8 cellular contexts compared by ENCODE assay signal in genomic region chr11:76669901-76670474, GRCh38. TPM values are rescaled to one million over a fixed set of nuclear protein-coding genes. Genes with fewer than 3 reads are reported as not detected.
DNase-seq lines count a peak whose midpoint lies in the region; ATAC-seq, FAIRE-seq and TF ChIP-seq lines count a peak whose summit lies in the region.

No MANE protein-coding gene starts in this region.

- TF ChIP-seq CTCF in brain (conservative IDR thresholded peaks at IDR 0.05) (no peak), thoracic aorta (IDR thresholded peaks at IDR 0.05) (no peak)

- peaks cover 8 to 60% of the 10 kb centered on the region in 2 donors for H3K4me1 ChIP-seq in thoracic aorta (ENCODE audit: control insufficient read depth in 1 of 2, low read depth in 2 of 2)

- H3K36me3 ChIP-seq in thoracic aorta: peaks cover 3% of the 10 kb centered on the region

- H3K4me3 Mint-ChIP-seq in activated CD4-positive, alpha-beta T cell treated with anti-CD3 and anti-CD28 coated beads, Interleukin-2, amount 10 ng/mL, durations not matched to agents 7 days and 5 days: peak overlapping the region; percentile 43
- H3K4me3 Mint-ChIP-seq in brain: peak overlapping the region; percentile 69 to 81 (median 75)

- no peaks in the 10 kb centered on the region for H3K36me3 Mint-ChIP-seq in activated CD4-positive, alpha-beta T cell treated with anti-CD3 and anti-CD28 coated beads, Interleukin-2, amount 10 ng/mL, durations not matched to agents 7 days and 5 days (ENCODE audit: low read depth)
- no peaks in the 10 kb centered on the region for H3K36me3 Mint-ChIP-seq in brain

- peaks cover 29% of the 10 kb centered on the region for H3K27me3 Mint-ChIP-seq in activated CD4-positive, alpha-beta T cell treated with anti-CD3 and anti-CD28 coated beads, Interleukin-2, amount 10 ng/mL, durations not matched to agents 7 days and 5 days
- peaks cover 49% of the 10 kb centered on the region for H3K27me3 Mint-ChIP-seq in brain

- H3K27ac Mint-ChIP-seq in activated CD4-positive, alpha-beta T cell treated with anti-CD3 and anti-CD28 coated beads, Interleukin-2, amount 10 ng/mL, durations not matched to agents 7 days and 5 days: no peak overlapping the region
- peak overlapping the region in 1 of 5 experiments; percentile 83 for H3K27ac Mint-ChIP-seq in brain

- no peak for FAIRE-seq in GM19239 (lab: Jason Lieb, UNC)

- peak; percentile 32 for ATAC-seq in left colon
- ATAC-seq in thoracic aorta (ENCODE audit: insufficient number of reproducible peaks, low FRiP score, low read depth): peak; percentile 29

- POLR2A ChIA-PET in activated CD4-positive, alpha-beta T cell treated with anti-CD3 and anti-CD28 coated beads, Interleukin-2, amount 10 ng/mL, durations not matched to agents 7 days and 5 days (lab: Charles Lee): no interaction called here

- peak overlapping the region; percentile 48 to 70 for H3K27ac ChIP-seq in thoracic aorta

- no peak for DNase-seq in activated CD4-positive, alpha-beta T cell treated with anti-CD3 and anti-CD28 coated beads, Interleukin-2, amount 10 ng/mL, durations not matched to agents 7 days and 5 days
- DNase-seq in activated CD4-positive, alpha-beta T cell treated with anti-CD3 and anti-CD28 coated beads, Interleukin-2, amount 50 U/mL, for 1 hour: no peak
- DNase-seq in left colon: peak in 1 of 2 donors; percentile 31
- DNase-seq in thoracic aorta (ENCODE audit: low spot score): peak; percentile 36
- no peak for DNase-seq in DMS 273 (lab: John Stamatoyannopoulos, UW; ENCODE audit: unreplicated experiment)
- no peak for DNase-seq in stimulated activated CD4-positive, alpha-beta T cell treated with anti-CD3 and anti-CD28 coated beads, Interleukin-12 subunit alpha, Interleukin-12 subunit beta, amount 100 ng/mL, for 4 hours
- no peak for DNase-seq in GM19239 (ENCODE audit: insufficient read length, low spot score)

- H3K9me3 ChIP-seq in thoracic aorta: no peaks in the 10 kb centered on the region

- H3K9me3 Mint-ChIP-seq in activated CD4-positive, alpha-beta T cell treated with anti-CD3 and anti-CD28 coated beads, Interleukin-2, amount 10 ng/mL, durations not matched to agents 7 days and 5 days: no peaks in the 10 kb centered on the region
- peaks cover 0 to 3% (median 0%) of the 10 kb centered on the region in 5 experiments for H3K9me3 Mint-ChIP-seq in brain

- H3K4me3 ChIP-seq in thoracic aorta: peak overlapping the region; percentile 76

- CTCF ChIA-PET in activated CD4-positive, alpha-beta T cell treated with anti-CD3 and anti-CD28 coated beads, Interleukin-2, amount 10 ng/mL, durations not matched to agents 7 days and 5 days (lab: Charles Lee): interaction anchor here (0.6 to 2.1 kb wide), 3 partner anchors 10 to 462 kb away, joined by 3 to 5 read pairs (median 4); no protein-coding TSS in a partner anchor

- intact Hi-C loops in left colon (cut with DNase I, micrococcal nuclease): loop anchor here in 1 of 2 donors (10.0 kb wide), 1 partner anchor 95 kb away; no protein-coding TSS in a partner anchor

- no peaks in the 10 kb centered on the region for H3K27me3 ChIP-seq in thoracic aorta (replicated peaks; ENCODE audit: insufficient read depth)

- peaks cover 27% of the 10 kb centered on the region for H3K4me1 Mint-ChIP-seq in activated CD4-positive, alpha-beta T cell treated with anti-CD3 and anti-CD28 coated beads, Interleukin-2, amount 10 ng/mL, durations not matched to agents 7 days and 5 days
- H3K4me1 Mint-ChIP-seq in brain: peaks cover 11% of the 10 kb centered on the region

RNA-seq across cellular contexts. Expression of gene LRRC32, which starts 0.6 kb away (rescaled TPM):
- under 1 TPM; 0.82 to 0.87 TPM for total RNA-seq in activated CD4-positive, alpha-beta T cell treated with anti-CD3 and anti-CD28 coated beads, Interleukin-2, amount 10 ng/mL, durations not matched to agents 7 days and 5 days
- polyA plus RNA-seq in brain (ENCODE audit: insufficient read depth, low read depth, low replicate concordance): 25.9 TPM
- total RNA-seq in left colon: 10 to 100 TPM; 12.5 to 15.6 TPM
- total RNA-seq in thoracic aorta: 100 to 1,000 TPM; 133 to 214 TPM

Comparison
In these comparisons a context has a peak if more than half of its experiments do, and no peak if none do; other contexts are left out.
1. RNA of gene LRRC32, which starts 0.6 kb away (total RNA-seq): 133 to 214 TPM in thoracic aorta; 12.5 to 15.6 TPM in left colon and 0.82 to 0.87 TPM in activated CD4-positive, alpha-beta T cell treated with anti-CD3 and anti-CD28 coated beads, Interleukin-2, amount 10 ng/mL, durations not matched to agents 7 days and 5 days; every median in the first group is over 4 times any median in the second.